ENCODE assay signal across 26 cellular contexts in the genomic region with DNA sequence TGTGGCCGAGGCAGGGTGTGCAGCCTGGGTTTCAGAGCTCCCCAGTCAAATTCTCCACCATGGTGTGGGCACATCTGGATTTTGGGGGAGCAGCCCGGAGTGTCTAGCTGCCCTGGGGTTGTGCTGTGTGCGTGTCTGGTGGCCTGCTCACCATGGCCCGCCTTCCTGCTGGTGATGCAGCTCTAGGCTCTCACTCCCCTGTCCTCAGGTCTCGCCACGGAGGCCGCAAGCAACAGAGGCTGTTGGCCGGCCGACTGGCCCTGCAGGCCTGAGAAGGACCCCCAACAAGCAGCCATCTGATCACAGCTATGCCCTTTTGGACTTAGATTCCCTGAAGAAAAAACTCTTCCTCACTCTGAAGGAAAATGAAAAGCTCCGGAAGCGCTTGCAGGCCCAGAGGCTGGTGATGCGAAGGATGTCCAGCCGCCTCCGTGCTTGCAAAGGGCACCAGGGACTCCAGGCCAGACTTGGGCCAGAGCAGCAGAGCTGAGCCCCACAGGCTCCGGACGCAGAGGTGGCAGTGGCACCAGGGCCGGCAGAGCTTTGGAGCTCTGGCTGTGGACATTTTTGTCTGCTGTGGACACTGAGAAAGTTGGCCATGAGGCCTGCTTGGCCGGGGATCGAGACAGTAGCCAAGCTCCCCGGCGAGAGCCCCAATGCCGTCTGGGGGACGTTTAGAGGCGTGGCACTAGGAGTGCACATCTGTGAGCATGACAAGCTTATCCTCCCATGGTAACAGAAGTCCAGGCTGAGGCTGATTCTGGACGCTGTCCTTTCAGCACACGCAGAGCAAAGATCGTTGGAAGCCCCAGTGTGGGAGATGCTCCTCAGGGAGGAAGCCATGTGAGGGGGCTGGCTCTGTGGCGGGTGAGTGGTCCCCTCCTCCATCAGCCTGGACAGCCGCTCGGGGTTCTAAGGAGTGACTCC. TPM values are rescaled to one million over a fixed set of nuclear protein-coding genes. Genes with fewer than 3 reads are reported as not detected.
A peak's percentile ranks its signal among the peaks of the same experiment; 100 is the strongest.
DNase-seq lines count a peak whose midpoint lies in the region; TF ChIP-seq lines count a peak whose summit lies in the region.
"Had no signal": no experiment of that assay in that cellular context is flagged by ENCODE, and none has a peak within 500 bp of the region (broad histone marks: within the 10 kb centered on the region; RNA-seq: fewer than 3 reads in every experiment).

No MANE protein-coding gene starts in this region.

- no peak for DNase-seq in activated naive CD4-positive, alpha-beta T cell treated with anti-CD3 and anti-CD28 coated beads, Interleukin-2, amount 10 ng/mL, durations not matched to agents 7 days and 5 days
- DNase-seq in neural crest cell (ENCODE audit: low read depth, low spot score) = no peak
- no peak for DNase-seq in ovary
- DNase-seq: 8988T; activated CD4-positive, alpha-beta T cell treated with anti-CD3 and anti-CD28 coated beads for 4 hours; activated effector memory CD4-positive, alpha-beta T cell treated with anti-CD3 and anti-CD28 coated beads, Interleukin-2, amount 50 U/mL, for 16 hours; activated T-cell treated with anti-CD3 and anti-CD28 coated beads for 4 hours; CD4-positive, CD25-positive, alpha-beta regulatory T cell; central memory CD4-positive, alpha-beta T cell; endodermal cell; heart left ventricle; KG1; kidney; MG63; midbrain; naive thymus-derived CD4-positive, alpha-beta T cell; NCI-H2029; NCI-H524 treated with DMSO at 0.1 percent for 48 hours; PC-3; SHP77; stomach; thyroid gland had no signal

- H3K36me3 ChIP-seq in ovary = no peaks in the 10 kb centered on the region

- H3K4me3 ChIP-seq in ovary = no peak overlapping the region
- H3K4me3 ChIP-seq: HAP-1, heart left ventricle, MG63, skin epidermis, stomach, thyroid gland had no signal

- no peaks in the 10 kb centered on the region for H3K9me3 Mint-ChIP-seq in activated naive CD4-positive, alpha-beta T cell treated with anti-CD3 and anti-CD28 coated beads, Interleukin-2, amount 50 U/mL, for 24 hours
- H3K9me3 Mint-ChIP-seq in activated naive CD4-positive, alpha-beta T cell treated with anti-CD3 and anti-CD28 coated beads, Interleukin-2, amount 10 ng/mL, durations not matched to agents 7 days and 5 days = no peaks in the 10 kb centered on the region
- no peaks in the 10 kb centered on the region for H3K9me3 Mint-ChIP-seq in neural crest cell
- H3K9me3 Mint-ChIP-seq: CD4-positive, CD25-positive, alpha-beta regulatory T cell; endodermal cell; naive thymus-derived CD4-positive, alpha-beta T cell; T-helper 2 cell treated with Interferon-gamma antibody and Interleukin-4, amounts not matched to agents 5 μg/mL and 100 μg/mL, for 36 hours had no signal

- peaks cover 10% of the 10 kb centered on the region for H3K4me1 Mint-ChIP-seq in activated naive CD4-positive, alpha-beta T cell treated with anti-CD3 and anti-CD28 coated beads, Interleukin-2, amount 50 U/mL, for 24 hours
- H3K4me1 Mint-ChIP-seq in activated naive CD4-positive, alpha-beta T cell treated with anti-CD3 and anti-CD28 coated beads, Interleukin-2, amount 10 ng/mL, durations not matched to agents 7 days and 5 days = peaks cover 3% of the 10 kb centered on the region
- H3K4me1 Mint-ChIP-seq in neural crest cell = no peaks in the 10 kb centered on the region
- H3K4me1 Mint-ChIP-seq: endodermal cell had no signal

- CTCF ChIA-PET in activated naive CD4-positive, alpha-beta T cell treated with anti-CD3 and anti-CD28 coated beads, Interleukin-2, amount 10 ng/mL, durations not matched to agents 7 days and 5 days (lab: Charles Lee) = interaction anchor here (1.0 to 2.4 kb wide), 5 partner anchors 9 to 141 kb away, joined by 3 to 8 read pairs (median 3); partner anchors contain the start of gene PLEKHG5

- H3K4me3 Mint-ChIP-seq in activated naive CD4-positive, alpha-beta T cell treated with anti-CD3 and anti-CD28 coated beads, Interleukin-2, amount 50 U/mL, for 24 hours = no peak overlapping the region
- H3K4me3 Mint-ChIP-seq in activated naive CD4-positive, alpha-beta T cell treated with anti-CD3 and anti-CD28 coated beads, Interleukin-2, amount 10 ng/mL, durations not matched to agents 7 days and 5 days = no peak overlapping the region
- H3K4me3 Mint-ChIP-seq in neural crest cell = peak overlapping the region; percentile 31
- H3K4me3 Mint-ChIP-seq: CD4-positive, CD25-positive, alpha-beta regulatory T cell; endodermal cell; naive thymus-derived CD4-positive, alpha-beta T cell; T-helper 2 cell treated with Interferon-gamma antibody and Interleukin-4, amounts not matched to agents 5 μg/mL and 100 μg/mL, for 36 hours had no signal

- intact Hi-C loops in ovary (cut with DNase I) = loop anchor here in 2 of 4 donors (5.0 to 10.0 kb wide), 2 partner anchors 36 to 78 kb away; partner anchors contain the start of genes NOL9 (in 1 of the 2) and TAS1R1 (in 1 of the 2)

- TF ChIP-seq CTCF in neural crest cell (conservative IDR thresholded peaks at IDR 0.05) (no peak), ovary (IDR thresholded peaks at IDR 0.05) (no peak)

- no peaks in the 10 kb centered on the region for H3K4me1 ChIP-seq in ovary (ENCODE audit: insufficient read depth)
- H3K4me1 ChIP-seq: HAP-1 had no signal

- H3K27me3 Mint-ChIP-seq in activated naive CD4-positive, alpha-beta T cell treated with anti-CD3 and anti-CD28 coated beads, Interleukin-2, amount 50 U/mL, for 24 hours = no peaks in the 10 kb centered on the region
- no peaks in the 10 kb centered on the region for H3K27me3 Mint-ChIP-seq in activated naive CD4-positive, alpha-beta T cell treated with anti-CD3 and anti-CD28 coated beads, Interleukin-2, amount 10 ng/mL, durations not matched to agents 7 days and 5 days
- H3K27me3 Mint-ChIP-seq in neural crest cell (ENCODE audit: low read depth) = no peaks in the 10 kb centered on the region
- H3K27me3 Mint-ChIP-seq: CD4-positive, CD25-positive, alpha-beta regulatory T cell; naive thymus-derived CD4-positive, alpha-beta T cell had no signal

- no peak for TF ChIP-seq EP300 in ovary (IDR thresholded peaks at IDR 0.05)

- WGBS in ovary, 3 donors = 75 to 80% (median 77%) methylated on average over 28 to 30 of the region's 30 CpGs

- H3K36me3 Mint-ChIP-seq in activated naive CD4-positive, alpha-beta T cell treated with anti-CD3 and anti-CD28 coated beads, Interleukin-2, amount 50 U/mL, for 24 hours = peaks cover 1% of the 10 kb centered on the region
- peaks cover 29% of the 10 kb centered on the region for H3K36me3 Mint-ChIP-seq in activated naive CD4-positive, alpha-beta T cell treated with anti-CD3 and anti-CD28 coated beads, Interleukin-2, amount 10 ng/mL, durations not matched to agents 7 days and 5 days
- H3K36me3 Mint-ChIP-seq in neural crest cell (ENCODE audit: low read depth) = peaks cover 14% of the 10 kb centered on the region

- H3K27me3 ChIP-seq in ovary = no peaks in the 10 kb centered on the region
- H3K27me3 ChIP-seq: heart left ventricle, MG63, stomach, thyroid gland had no signal

- H3K9me3 ChIP-seq in ovary = no peaks in the 10 kb centered on the region
- H3K9me3 ChIP-seq: HAP-1, heart left ventricle, MG63, stomach, thyroid gland had no signal

- H3K27ac Mint-ChIP-seq in activated naive CD4-positive, alpha-beta T cell treated with anti-CD3 and anti-CD28 coated beads, Interleukin-2, amount 50 U/mL, for 24 hours = peak overlapping the region; percentile 30
- no peak overlapping the region for H3K27ac Mint-ChIP-seq in activated naive CD4-positive, alpha-beta T cell treated with anti-CD3 and anti-CD28 coated beads, Interleukin-2, amount 10 ng/mL, durations not matched to agents 7 days and 5 days
- H3K27ac Mint-ChIP-seq in neural crest cell (ENCODE audit: unreplicated experiment) = no peak overlapping the region
- H3K27ac Mint-ChIP-seq: CD4-positive, CD25-positive, alpha-beta regulatory T cell; endodermal cell; T-helper 2 cell treated with Interferon-gamma antibody and Interleukin-4, amounts not matched to agents 5 μg/mL and 100 μg/mL, for 36 hours had no signal

- H3K27ac ChIP-seq in ovary = no peak overlapping the region
- H3K27ac ChIP-seq: heart left ventricle, skin epidermis, stomach, thyroid gland had no signal

- TF ChIP-seq POLR2A in ovary (IDR thresholded peaks at IDR 0.05) = no peak

RNA-seq across cellular contexts. Expression of gene THAP3, which starts 8.2 kb away (rescaled TPM):
- total RNA-seq in neural crest cell = 26.1 and 28.5 TPM in 2 replicates
- total RNA-seq in ovary = 10 to 100 TPM; 15.7 to 24.6 (median 18.8) TPM
- polyA plus RNA-seq in ovary = 10 to 100 TPM in 1 of 2 donors, 1 to 10 TPM in 1; 5.6 to 33.6 TPM

RNA-seq across cellular contexts. Expression of gene PHF13, which starts 19.3 kb away (rescaled TPM):
- total RNA-seq in neural crest cell = 32.6 and 33.5 TPM in 2 replicates
- total RNA-seq in ovary = 10 to 100 TPM; 11.0 to 32.4 (median 16.5) TPM
- 10 to 100 TPM; 13.5 to 14.6 TPM for polyA plus RNA-seq in ovary

RNA-seq across cellular contexts. Expression of gene KLHL21, which starts 30.2 kb away (rescaled TPM):
- total RNA-seq in neural crest cell (18.8 and 19.0 TPM in 2 replicates), ovary (10 to 100 TPM; 24.1 to 39.6 (median 34.4) TPM)
- polyA plus RNA-seq in ovary = 10 to 100 TPM; 14.4 to 40.4 TPM

RNA-seq across cellular contexts. Expression of gene ZBTB48, which starts 53.1 kb away (rescaled TPM):
- total RNA-seq in neural crest cell (35.7 and 41.0 TPM in 2 replicates), ovary (10 to 100 TPM; 20.4 to 42.5 (median 33.7) TPM)
- 10 to 100 TPM in 1 of 2 donors, 1 to 10 TPM in 1; 8.0 to 37.7 TPM for polyA plus RNA-seq in ovary
